Comparison of ENCODE assay signal across 18 cellular contexts in genomic region chr14:62280366-62280765, GRCh38.
DNase-seq lines count a peak whose midpoint lies in the region; ATAC-seq and TF ChIP-seq lines count a peak whose summit lies in the region.
"Had no signal": no experiment of that assay in that cellular context is flagged by ENCODE, and none has a peak within 500 bp of the region (broad histone marks: within the 10 kb centered on the region; RNA-seq: fewer than 3 reads in every experiment).

No MANE protein-coding gene starts in this region.

- no peak overlapping the region for H2BK15ac ChIP-seq in neuronal stem cell (ENCODE audit: low read length)

- DNase-seq in D341Med (ENCODE audit: low spot score) = peak; percentile 27
- DNase-seq in SK-MEL-5 (ENCODE audit: low read depth, low spot score) = peak; percentile 77
- DNase-seq in neuronal stem cell (ENCODE audit: low spot score) = no peak
- no peak for DNase-seq in activated naive CD8-positive, alpha-beta T cell treated with anti-CD3 and anti-CD28 coated beads, Interleukin-2, amount 50 U/mL, for 24 hours
- no peak for DNase-seq in psoas muscle
- DNase-seq: ACHN; BE2C; C1 segment of cervical spinal cord; Caco-2; CD4-positive, CD25-positive, alpha-beta regulatory T cell; CD8-positive, alpha-beta memory T cell; DMS79 treated with DMSO at 0.1 percent for 48 hours; GF-D8; HCEC 1CT had no signal

- H3K27me3 ChIP-seq in neuronal stem cell (ENCODE audit: control insufficient read depth in 3 of 3, insufficient read depth in 3 of 3, low read depth in 1 of 3, low read length in 3 of 3) = no peaks in the 10 kb centered on the region
- no peaks in the 10 kb centered on the region for H3K27me3 ChIP-seq in psoas muscle (ENCODE audit: insufficient read depth in 3 of 3, low read length in 2 of 3)

- no peak overlapping the region for H4K91ac ChIP-seq in neuronal stem cell (ENCODE audit: low read depth, low read length, poor library complexity)

- H3K4me3 ChIP-seq in neuronal stem cell (ENCODE audit: low read length in 2 of 2) = no peak overlapping the region
- no peak overlapping the region for H3K4me3 ChIP-seq in psoas muscle
- H3K4me3 ChIP-seq: GM23338 had no signal

- no peak overlapping the region for H3K27ac Mint-ChIP-seq in activated naive CD8-positive, alpha-beta T cell treated with anti-CD3 and anti-CD28 coated beads, Interleukin-2, amount 50 U/mL, for 24 hours
- H3K27ac Mint-ChIP-seq: CD4-positive, CD25-positive, alpha-beta regulatory T cell; CD8-positive, alpha-beta memory T cell; GM23338; IgD-negative memory B cell had no signal

- no peaks in the 10 kb centered on the region for H3K36me3 ChIP-seq in neuronal stem cell (replicated peaks in 1 of 2; ENCODE audit: control insufficient read depth in 2 of 2, insufficient read depth in 2 of 2, low read length in 2 of 2)
- H3K36me3 ChIP-seq in psoas muscle (ENCODE audit: insufficient read depth in 1 of 2, low read depth in 1 of 2) = no peaks in the 10 kb centered on the region
- H3K36me3 ChIP-seq: BE2C had no signal

- no peak overlapping the region for H2BK120ac ChIP-seq in neuronal stem cell (ENCODE audit: low read depth, low read length)

- H3K14ac ChIP-seq in neuronal stem cell (ENCODE audit: low read length) = no peak overlapping the region

- no peaks in the 10 kb centered on the region for H3K79me1 ChIP-seq in neuronal stem cell (ENCODE audit: low read depth, low read length)

- H3K9me3 ChIP-seq in neuronal stem cell (replicated peaks in 1 of 2; ENCODE audit: control insufficient read depth in 2 of 2, insufficient read depth in 1 of 2, low read depth in 1 of 2, low read length in 2 of 2) (no peaks in the 10 kb centered on the region), psoas muscle (no peaks in the 10 kb centered on the region)
- H3K9me3 ChIP-seq: BE2C, Caco-2 had no signal

- no peak overlapping the region for H3K9ac ChIP-seq in neuronal stem cell (ENCODE audit: low read depth, low read length, poor library complexity)

- no peak for ATAC-seq in activated naive CD8-positive, alpha-beta T cell treated with anti-CD3 and anti-CD28 coated beads, Interleukin-2, amount 50 U/mL, for 24 hours
- ATAC-seq in psoas muscle (no peak), HG02885 (IDR thresholded peaks at IDR 0.05; ENCODE audit: poor library complexity, unreplicated experiment) (no peak)
- ATAC-seq: GM23338, HepG2 had no signal

- no peak for TF ChIP-seq CTCF in psoas muscle (IDR thresholded peaks at IDR 0.05)

- no peak overlapping the region for H4K8ac ChIP-seq in neuronal stem cell (ENCODE audit: low read depth, low read length)

- H3K27me3 Mint-ChIP-seq in activated naive CD8-positive, alpha-beta T cell treated with anti-CD3 and anti-CD28 coated beads, Interleukin-2, amount 50 U/mL, for 24 hours = no peaks in the 10 kb centered on the region

- H3K4me1 ChIP-seq in neuronal stem cell (ENCODE audit: control insufficient read depth in 2 of 2, insufficient read depth in 1 of 2, low read depth in 1 of 2, low read length in 2 of 2) (peaks cover 0 to 2% of the 10 kb centered on the region in 2 donors), psoas muscle (no peaks in the 10 kb centered on the region)
- H3K4me1 ChIP-seq: BE2C, Caco-2 had no signal

- H3K4me2 ChIP-seq in neuronal stem cell (ENCODE audit: insufficient read depth, low read length, poor library complexity, severe bottlenecking) = peak overlapping the region; percentile 2
- H3K4me2 ChIP-seq: GM23338 had no signal

- no peak overlapping the region for H2AFZ ChIP-seq in neuronal stem cell (ENCODE audit: low read length)
- H2AFZ ChIP-seq: GM23338 had no signal

- intact Hi-C loops in psoas muscle (cut with DNase I) = no loop called here

- no peak overlapping the region for H2AK5ac ChIP-seq in neuronal stem cell (ENCODE audit: low read depth, low read length)

- H3K4me1 Mint-ChIP-seq in activated naive CD8-positive, alpha-beta T cell treated with anti-CD3 and anti-CD28 coated beads, Interleukin-2, amount 50 U/mL, for 24 hours = no peaks in the 10 kb centered on the region
- H3K4me1 Mint-ChIP-seq: CD4-positive, CD25-positive, alpha-beta regulatory T cell; CD8-positive, alpha-beta memory T cell; GM23338; IgD-negative memory B cell had no signal

- H3K18ac ChIP-seq in neuronal stem cell (ENCODE audit: low read length) = no peak overlapping the region

- H2BK12ac ChIP-seq in neuronal stem cell (ENCODE audit: low read length) = no peak overlapping the region

- H2BK5ac ChIP-seq in neuronal stem cell (ENCODE audit: low read length) = no peak overlapping the region

- H3K36me3 Mint-ChIP-seq in activated naive CD8-positive, alpha-beta T cell treated with anti-CD3 and anti-CD28 coated beads, Interleukin-2, amount 50 U/mL, for 24 hours (ENCODE audit: low read depth) = no peaks in the 10 kb centered on the region
- H3K36me3 Mint-ChIP-seq: CD4-positive, CD25-positive, alpha-beta regulatory T cell; CD8-positive, alpha-beta memory T cell; IgD-negative memory B cell had no signal

- no peak overlapping the region for H3K4me3 Mint-ChIP-seq in activated naive CD8-positive, alpha-beta T cell treated with anti-CD3 and anti-CD28 coated beads, Interleukin-2, amount 50 U/mL, for 24 hours
- H3K4me3 Mint-ChIP-seq: CD4-positive, CD25-positive, alpha-beta regulatory T cell; CD8-positive, alpha-beta memory T cell; GM23338; IgD-negative memory B cell had no signal

- in situ Hi-C loops in SK-MEL-5 (cut with HindIII; ENCODE audit: low pct_unique_long_range_greater_than_20kb, low sequenced_read_pairs) = no loop called here

- H3K23ac ChIP-seq in neuronal stem cell (ENCODE audit: low read depth, low read length, poor library complexity) = no peak overlapping the region

- H3K4ac ChIP-seq in neuronal stem cell (ENCODE audit: low read length) = no peak overlapping the region

- peaks cover 11% of the 10 kb centered on the region for H3K9me3 Mint-ChIP-seq in activated naive CD8-positive, alpha-beta T cell treated with anti-CD3 and anti-CD28 coated beads, Interleukin-2, amount 50 U/mL, for 24 hours
- H3K9me3 Mint-ChIP-seq: GM23338 had no signal

- no peak overlapping the region for H3K27ac ChIP-seq in neuronal stem cell (replicated peaks; ENCODE audit: low read length)
- no peak overlapping the region for H3K27ac ChIP-seq in psoas muscle

Comparison
In these comparisons a context has a peak if more than half of its experiments do, and no peak if none do; other contexts are left out.
1. DNase-seq: peak in D341Med (single experiment) and SK-MEL-5 (single experiment); none in neuronal stem cell (single experiment), activated naive CD8-positive, alpha-beta T cell treated with anti-CD3 and anti-CD28 coated beads, Interleukin-2, amount 50 U/mL, for 24 hours (single experiment) and psoas muscle (0 of 2).